Comparison of ENCODE assay signal across 10 cellular contexts in the genomic region with DNA sequence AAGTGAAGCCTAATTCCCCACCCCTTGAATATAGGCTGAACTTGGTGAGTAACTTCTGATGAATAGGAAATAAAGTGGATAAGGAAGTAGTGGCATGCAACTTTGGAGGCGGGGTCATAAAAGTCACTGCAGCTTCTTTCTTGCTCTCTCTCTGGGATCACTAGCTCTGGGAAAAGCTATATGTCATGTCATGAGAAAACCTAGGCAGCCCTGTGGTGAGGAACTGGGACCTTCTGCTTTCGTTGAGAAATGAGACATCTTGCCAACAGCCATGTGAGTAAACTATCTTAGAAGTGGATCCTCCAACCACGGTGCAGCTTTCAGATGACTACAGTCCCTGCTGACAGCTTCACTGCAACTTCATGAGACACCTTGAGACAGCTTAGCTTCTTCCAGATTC. TPM values are rescaled to one million over a fixed set of nuclear protein-coding genes. Genes with fewer than 3 reads are reported as not detected.
DNase-seq lines count a peak whose midpoint lies in the region; ATAC-seq and TF ChIP-seq lines count a peak whose summit lies in the region.
"Had no signal": no experiment of that assay in that cellular context is flagged by ENCODE, and none has a peak within 500 bp of the region (broad histone marks: within the 10 kb centered on the region; RNA-seq: fewer than 3 reads in every experiment).

No MANE protein-coding gene starts in this region.

- TF ChIP-seq CTCF in HFF-Myc (IDR thresholded peaks at IDR 0.05; ENCODE audit: low read depth, low read length, missing control alignments) = no peak
- no peak for TF ChIP-seq CTCF in Panc1 (IDR thresholded peaks at IDR 0.05)
- no peak for TF ChIP-seq CTCF in foreskin keratinocyte (conservative IDR thresholded peaks at IDR 0.05)

- CTCF ChIA-PET in Panc1 (lab: Charles Lee) = no interaction called here

- no peaks in the 10 kb centered on the region for H3K36me3 ChIP-seq in Panc1 (ENCODE audit: control insufficient read depth, insufficient read depth, low read length)

- in situ Hi-C loops in Panc1 (cut with HindIII; ENCODE audit: low pct_unique_long_range_greater_than_20kb, low sequenced_read_pairs) = no loop called here

- H3K4me3 ChIP-seq in HFF-Myc (replicated peaks; ENCODE audit: low read depth, low read length) = no peak overlapping the region
- no peak overlapping the region for H3K4me3 ChIP-seq in Panc1 (ENCODE audit: low read depth in 2 of 2, low read length in 2 of 2)

- no peak overlapping the region for H3K27ac ChIP-seq in Panc1 (ENCODE audit: low read length)
- peak overlapping the region; percentile 16 for H3K27ac ChIP-seq in foreskin keratinocyte

- ATAC-seq in Panc1 (peak; percentile 58; the same call in 1 of the 2 replicates), foreskin keratinocyte (peak; percentile 97), HG03520 (IDR thresholded peaks at IDR 0.05; ENCODE audit: unreplicated experiment) (no peak)

- DNase-seq in Daoy (ENCODE audit: low read depth) (peak; percentile 28), HFF-Myc (ENCODE audit: extremely low read depth, low read depth) (peak; percentile 72), Panc1 (ENCODE audit: low read depth, low spot score) (peak; percentile 30), foreskin keratinocyte (peak; percentile 46 to 75), GF-D8 (lab: John Stamatoyannopoulos, UW) (no peak), NCI-H510A (lab: John Stamatoyannopoulos, UW) (no peak)
- DNase-seq in activated CD4-positive, CD25-positive, alpha-beta regulatory T cell (lab: John Stamatoyannopoulos, UW) = no peak
- DNase-seq: DMS153, T-helper 9 cell had no signal

- no TSS peak for BruUV-seq in Panc1 (replicated peaks; lab: Mats Ljungman, UMichigan)

- POLR2A ChIA-PET in Panc1 (lab: Charles Lee) = no interaction called here

- no peaks in the 10 kb centered on the region for H3K27me3 ChIP-seq in Panc1 (ENCODE audit: control insufficient read depth, insufficient read depth, low read length)
- H3K27me3 ChIP-seq in foreskin keratinocyte = no peaks in the 10 kb centered on the region

- H3K4me1 ChIP-seq in Panc1 (ENCODE audit: control insufficient read depth, insufficient read depth, low read length) (no peaks in the 10 kb centered on the region), foreskin keratinocyte (peaks cover 11% of the 10 kb centered on the region)

- intact Hi-C loops in Panc1 (cut with micrococcal nuclease; ENCODE audit: unreplicated experiment) = no loop called here

- no peaks in the 10 kb centered on the region for H3K9me3 ChIP-seq in Panc1 (ENCODE audit: control insufficient read depth, insufficient read depth, low read depth, low read length)

RNA-seq across cellular contexts. Expression of a gene that starts 15.7 kb away (rescaled TPM):
- 1.8 and 4.6 TPM in 2 replicates for total RNA-seq in Daoy (2014; rRNA removed; shearing (Covaris generic))
- total RNA-seq in Panc1 (2021; ENCODE audit: unreplicated experiment) = 3.0 TPM
- polyA plus RNA-seq in Panc1 (2012; ENCODE audit: insufficient read length) = 3.1 TPM
- total RNA-seq in foreskin keratinocyte = 2.1 and 2.2 TPM in 2 replicates
- 0.56 and 0.73 TPM in 2 replicates for polyA plus RNA-seq in foreskin keratinocyte

RNA-seq across cellular contexts. Expression of a gene that starts 15.8 kb away (rescaled TPM):
- 0.48 and 0.63 TPM in 2 replicates for total RNA-seq in Daoy (2014; rRNA removed; shearing (Covaris generic))
- 0.08 TPM for total RNA-seq in Panc1 (2021; ENCODE audit: unreplicated experiment)
- polyA plus RNA-seq in Panc1 (2012; ENCODE audit: insufficient read length) = not detected
- total RNA-seq in foreskin keratinocyte = 0.04 and 0.07 TPM in 2 replicates
- not detected in 2 replicates for polyA plus RNA-seq in foreskin keratinocyte

Comparison
In these comparisons a context has a peak if more than half of its experiments do, and no peak if none do; other contexts are left out.
1. DNase-seq: peak in Daoy (single experiment), HFF-Myc (single experiment), Panc1 (single experiment) and foreskin keratinocyte (2 of 2); none in GF-D8 (single experiment), NCI-H510A (single experiment) and activated CD4-positive, CD25-positive, alpha-beta regulatory T cell (0 of 4).